In the genomic region with DNA sequence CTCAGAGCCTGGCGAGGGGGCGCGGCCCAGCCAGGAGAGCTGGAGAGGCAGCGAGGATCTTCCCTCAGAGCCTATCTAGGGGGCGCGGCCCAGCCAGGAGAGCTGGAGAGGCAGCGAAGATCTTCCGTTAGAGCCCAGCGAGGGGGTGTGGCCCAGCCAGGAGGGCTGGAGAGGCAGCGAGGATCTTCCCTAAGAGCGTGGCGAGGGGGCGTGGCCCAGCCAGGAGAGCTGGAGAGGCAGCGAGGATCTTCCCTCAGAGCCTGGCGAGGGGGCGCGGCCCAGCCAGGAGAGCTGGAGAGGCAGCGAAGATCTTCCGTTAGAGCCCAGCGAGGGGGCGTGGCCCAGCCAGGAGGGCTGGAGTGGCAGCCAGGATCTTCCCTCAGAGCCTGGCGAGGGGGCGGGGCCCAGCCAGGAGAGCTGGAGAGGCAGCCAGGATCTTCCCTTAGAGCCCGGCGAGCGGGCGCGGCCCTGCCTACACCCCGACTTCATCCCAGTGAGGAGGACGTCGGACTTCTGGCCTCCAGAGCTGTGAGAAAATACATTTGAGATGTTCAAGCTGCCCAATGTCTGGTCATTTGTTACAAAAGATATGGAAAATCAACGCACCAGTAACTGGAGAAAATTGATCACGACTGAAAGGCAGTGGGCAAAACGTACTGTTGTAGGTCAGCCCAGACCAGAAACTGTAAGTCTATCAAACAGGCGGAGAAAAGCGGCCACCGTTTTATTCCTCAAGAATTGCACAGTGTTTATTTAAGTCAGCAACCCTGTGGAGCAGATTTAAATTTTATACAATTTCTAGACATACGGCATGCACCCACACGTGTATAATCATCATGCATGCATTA, we compare ENCODE assay signal across 8 cellular contexts.
DNase-seq lines count a peak whose midpoint lies in the region; ATAC-seq and TF ChIP-seq lines count a peak whose summit lies in the region.

No MANE protein-coding gene starts in this region.

- DNase-seq in ACHN (peak; percentile 98), NCI-H146 (lab: John Stamatoyannopoulos, UW) (peak; percentile 95), dorsolateral prefrontal cortex (peak in 6 of 10 donors; percentile 42 to 76 (median 53)), left lung (peak; percentile 84 to 92), NK-92 (lab: John Stamatoyannopoulos, UW; ENCODE audit: unreplicated experiment) (no peak)
- peak; percentile 59 for DNase-seq in activated CD4-positive, CD25-positive, alpha-beta regulatory T cell treated with anti-CD3 and anti-CD28 coated beads, Interleukin-2, amount 50 U/mL, for 72 hours
- DNase-seq in stimulated activated CD4-positive, alpha-beta T cell treated with anti-CD3 and anti-CD28 coated beads, Interleukin-2, amount 100 ng/mL, for 24 hours: peak; percentile 62 to 72

- no peaks in the 10 kb centered on the region for H3K4me1 ChIP-seq in left lung

- H3K36me3 ChIP-seq in left lung: no peaks in the 10 kb centered on the region

- intact Hi-C loops in dorsolateral prefrontal cortex (cut with DNase I) (loop anchor here in 1 of 2 donors (2.0 kb wide), 1 partner anchor 64 kb away; the partner anchor contains the start of gene TMEM18), left lung (cut with DNase I) (no loop called here)

- ATAC-seq in GM19372 (IDR thresholded peaks at IDR 0.05; ENCODE audit: low read depth, unreplicated experiment) (peak; percentile 60), left lung (peak; percentile 80)

- H3K9me3 ChIP-seq in left lung: no peaks in the 10 kb centered on the region

- H3K27me3 ChIP-seq in dorsolateral prefrontal cortex: peaks cover 0 to 56% (median 0%) of the 10 kb centered on the region in 45 donors
- H3K27me3 ChIP-seq in left lung: peaks cover 0 to 30% of the 10 kb centered on the region in 2 donors

- H3K4me3 ChIP-seq in dorsolateral prefrontal cortex (peak overlapping the region; percentile 23 to 73 (median 52)), left lung (peak overlapping the region; percentile 28 to 42)

- TF ChIP-seq CTCF in dorsolateral prefrontal cortex (IDR thresholded peaks at IDR 0.05 in 54 of 56, conservative IDR thresholded peaks at IDR 0.05 in 2 of 56; ENCODE audit: low read depth in 1 of 56, partially characterized antibody in 56 of 56): no peak
- TF ChIP-seq CTCF in left lung (IDR thresholded peaks at IDR 0.05): no peak

- H3K27ac ChIP-seq in dorsolateral prefrontal cortex: peak overlapping the region in 2 of 59 donors; percentile 53 to 55
- H3K27ac ChIP-seq in left lung: peak overlapping the region in 1 of 2 donors; percentile 7

- in situ Hi-C loops in ACHN (cut with HindIII; ENCODE audit: low pct_ligation_motif_present, low pct_unique_long_range_greater_than_20kb, low sequenced_read_pairs): no loop called here
